In the genomic region with DNA sequence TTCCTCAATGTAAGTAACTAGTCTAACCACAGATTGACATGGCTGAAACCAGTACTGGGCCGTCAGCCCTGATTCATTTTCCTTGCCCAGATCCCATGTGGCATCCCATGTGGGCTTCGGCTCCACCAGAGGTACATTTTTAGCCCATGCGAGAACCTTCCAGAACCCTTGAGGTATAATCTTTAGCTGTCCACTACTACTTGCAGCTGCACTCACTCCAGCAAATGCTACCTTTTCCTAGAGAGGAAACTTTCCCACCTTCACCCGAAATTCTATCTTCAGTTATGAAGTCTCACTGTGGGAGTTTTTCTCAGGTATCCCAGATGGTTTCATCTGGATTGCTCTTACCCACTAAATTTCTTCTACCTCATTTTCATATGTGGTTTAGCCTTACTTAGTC, we compare ENCODE assay signal across 33 cellular contexts.
DNase-seq lines count a peak whose midpoint lies in the region; ATAC-seq, FAIRE-seq and TF ChIP-seq lines count a peak whose summit lies in the region.
"Had no signal": no experiment of that assay in that cellular context is flagged by ENCODE, and none has a peak within 500 bp of the region (broad histone marks: within the 10 kb centered on the region; RNA-seq: fewer than 3 reads in every experiment).

No MANE protein-coding gene starts in this region.

- no peak overlapping the region for H3K23ac ChIP-seq in H1 (ENCODE audit: insufficient read length)

- no peak overlapping the region for H2BK5ac ChIP-seq in H1 (ENCODE audit: low read depth, low read length)

- no peak overlapping the region for H2BK20ac ChIP-seq in H1 (ENCODE audit: low read length)

- TF ChIP-seq CTCF in D721Med (IDR thresholded peaks at IDR 0.05; ENCODE audit: insufficient read depth, missing control alignments) = no peak
- no peak for TF ChIP-seq CTCF in GM12878 (IDR thresholded peaks at IDR 0.05 in 2 of 3, conservative IDR thresholded peaks at IDR 0.05 in 1 of 3; ENCODE audit: control insufficient read depth in 2 of 3, extremely low read depth in 1 of 3, insufficient read depth in 1 of 3, low read depth in 3 of 3, low read length in 3 of 3)
- no peak for TF ChIP-seq CTCF in H1 (IDR thresholded peaks at IDR 0.05; ENCODE audit: control extremely low read depth in 1 of 3, insufficient read depth in 1 of 3, low read depth in 1 of 3, low read length in 3 of 3)

- H3K36me3 ChIP-seq in GM12878 (ENCODE audit: control insufficient read depth in 2 of 2, insufficient read depth in 2 of 2, low read length in 1 of 2) = no peaks in the 10 kb centered on the region
- no peaks in the 10 kb centered on the region for H3K36me3 ChIP-seq in H1 (ENCODE audit: control insufficient read depth in 2 of 4, insufficient read depth in 4 of 4, low read length in 3 of 4)
- H3K36me3 ChIP-seq: BE2C had no signal

- no peak overlapping the region for H3K18ac ChIP-seq in H1 (ENCODE audit: extremely low read depth, low read length)

- TF ChIP-seq EP300 in GM12878 (IDR thresholded peaks at IDR 0.05; ENCODE audit: borderline replicate concordance in 1 of 2, control insufficient read depth in 1 of 2, low read depth in 2 of 2, low read length in 2 of 2) (no peak), H1 (IDR thresholded peaks at IDR 0.05; ENCODE audit: borderline replicate concordance in 1 of 2, low read depth in 2 of 2, low read length in 2 of 2) (no peak)

- H3K56ac ChIP-seq in H1 (replicated peaks; ENCODE audit: insufficient read length, low read depth, low read length) = no peak overlapping the region

- no peak overlapping the region for H3K4me3 ChIP-seq in GM12878
- H3K4me3 ChIP-seq in H1 (ENCODE audit: extremely low read depth in 1 of 4, insufficient read depth in 2 of 4, low read depth in 3 of 4, low read length in 4 of 4) = no peak overlapping the region
- H3K4me3 ChIP-seq: A549; BLaER1; BLaER1 treated with 17β-estradiol and CSF1 and Interleukin-3, amounts not matched to agents 10 nM and 100 nM had no signal

- RAD21 ChIA-PET in GM12878 (lab: Charles Lee; ENCODE audit: unreplicated experiment) = interaction anchor here (1.0 to 4.2 kb wide), 8 partner anchors 11 to 165 kb away, joined by 3 to 31 read pairs (median 4); no protein-coding TSS in a partner anchor

- FAIRE-seq in D721Med (lab: Jason Lieb, UNC) (peak; percentile 63), GM12878 (lab: Jason Lieb, UNC) (no peak), H1 (lab: Jason Lieb, UNC) (no peak), frontal cortex (lab: Jason Lieb, UNC) (no peak)
- FAIRE-seq: A204.1, A549 had no signal

- H2BK120ac ChIP-seq in H1 (replicated peaks; ENCODE audit: low read depth, low read length) = no peak overlapping the region

- in situ Hi-C loops in GM12878 (cut with MboI) = no loop called here

- H2AFZ ChIP-seq in GM12878 (ENCODE audit: control insufficient read depth, low read depth, low read length) = no peak overlapping the region
- no peak overlapping the region for H2AFZ ChIP-seq in H1 (ENCODE audit: low read length)

- H4K20me1 ChIP-seq in GM12878 (ENCODE audit: control insufficient read depth, insufficient read depth) (no peaks in the 10 kb centered on the region), H1 (replicated peaks in 1 of 2; ENCODE audit: control insufficient read depth in 1 of 2, insufficient read depth in 2 of 2, low read length in 2 of 2) (no peaks in the 10 kb centered on the region)
- H4K20me1 ChIP-seq: BLaER1 treated with 17β-estradiol and CSF1 and Interleukin-3, amounts not matched to agents 10 nM and 100 nM had no signal

- BruUV-seq in GM12878 (replicated peaks; lab: Mats Ljungman, UMichigan) = no TSS peak

- POLR2A ChIA-PET in GM12878 (lab: Charles Lee) = interaction anchor here (0.6 to 1.5 kb wide), 2 partner anchors 23 to 115 kb away, joined by 3 to 9 read pairs; no protein-coding TSS in a partner anchor
- POLR2A ChIA-PET in H1 (lab: Charles Lee; ENCODE audit: partially characterized antibody) = no interaction called here

- no peak overlapping the region for H4K5ac ChIP-seq in H1 (ENCODE audit: insufficient read length, low read depth, low read length)

- no peak overlapping the region for H2AK5ac ChIP-seq in H1 (ENCODE audit: low read depth, low read length)

- H4K91ac ChIP-seq in H1 (replicated peaks; ENCODE audit: insufficient read length, low read length) = no peak overlapping the region

- TF ChIP-seq RAD21 in GM12878 (IDR thresholded peaks at IDR 0.05; ENCODE audit: insufficient read depth, low read depth, low read length) (no peak), H1 (IDR thresholded peaks at IDR 0.05 in 1 of 2, conservative IDR thresholded peaks at IDR 0.05 in 1 of 2; ENCODE audit: low read depth in 2 of 2, low read length in 2 of 2) (no peak)

- H3K23me2 ChIP-seq in H1 (ENCODE audit: low read depth, low read length) = no peaks in the 10 kb centered on the region

- peak overlapping the region; percentile 14; the same call in 1 of the 2 replicates for H4K8ac ChIP-seq in H1 (ENCODE audit: extremely low read depth, insufficient read depth, low read length)

- H3K27ac ChIP-seq in GM12878 (ENCODE audit: control insufficient read depth, insufficient read depth) (no peak overlapping the region), H1 (ENCODE audit: low read depth, low read length) (no peak overlapping the region), substantia nigra (ENCODE audit: low read depth, low read length, poor library complexity, severe bottlenecking) (no peak overlapping the region)
- H3K27ac ChIP-seq: 22Rv1; A549; BLaER1; BLaER1 treated with 17β-estradiol and CSF1 and Interleukin-3, amounts not matched to agents 10 nM and 100 nM; C4-2B had no signal

- H3K9me3 ChIP-seq in GM12878 (replicated peaks; ENCODE audit: control insufficient read depth, insufficient read depth, low read length) = no peaks in the 10 kb centered on the region
- no peaks in the 10 kb centered on the region for H3K9me3 ChIP-seq in H1 (ENCODE audit: insufficient read depth in 2 of 2, low read depth in 1 of 2, low read length in 1 of 2)
- H3K9me3 ChIP-seq: A549; BE2C; BLaER1; BLaER1 treated with 17β-estradiol and CSF1 and Interleukin-3, amounts not matched to agents 10 nM and 100 nM; Caco-2 had no signal

- H3K4me1 ChIP-seq in GM12878 (ENCODE audit: control insufficient read depth, insufficient read depth, low read length) (no peaks in the 10 kb centered on the region), H1 (replicated peaks in 1 of 4; ENCODE audit: control insufficient read depth in 3 of 4, insufficient read depth in 4 of 4, low read length in 3 of 4) (no peaks in the 10 kb centered on the region)
- H3K4me1 ChIP-seq: A549, Caco-2 had no signal

- H3K4ac ChIP-seq in H1 (replicated peaks; ENCODE audit: insufficient read length, low read depth, low read length) = no peak overlapping the region

- WGBS in GM12878 (ENCODE audit: insufficient coverage, insufficient replicate concordance, low lambda C conversion rate, missing lambda C conversion rate) = 58% methylated on average over 4 of the region's 4 CpGs
- WGBS in H1 (ENCODE audit: extremely low coverage in 1 of 2, insufficient coverage in 1 of 2, insufficient read length in 1 of 2, insufficient replicate concordance in 2 of 2, low coverage in 1 of 2, low lambda C conversion rate in 2 of 2, missing lambda C conversion rate in 1 of 2), 2 experiments = 92% methylated on average over 4 of the region's 4 CpGs; no CpG with 5 or more reads in 1 of the 2 experiments

- TF ChIP-seq POLR2A in GM12878 (IDR thresholded peaks at IDR 0.05; ENCODE audit: low read depth, low read length) = no peak
- TF ChIP-seq POLR2A in H1 (IDR thresholded peaks at IDR 0.05; ENCODE audit: control extremely low read depth in 1 of 2, low read depth in 2 of 2, low read length in 2 of 2) = no peak

- H2BK15ac ChIP-seq in H1 (ENCODE audit: low read length) = no peak overlapping the region

- H3K79me1 ChIP-seq in H1 (ENCODE audit: low read depth, low read length) = no peaks in the 10 kb centered on the region

- H3K79me2 ChIP-seq in GM12878 (ENCODE audit: control insufficient read depth, insufficient read depth, low read length) (no peaks in the 10 kb centered on the region), H1 (ENCODE audit: control insufficient read depth in 1 of 2, insufficient read depth in 2 of 2, low read length in 2 of 2) (peaks cover 0 to 23% of the 10 kb centered on the region in 2 experiments; a peak in 2 of 4 replicates)

- H2BK12ac ChIP-seq in H1 (ENCODE audit: low read depth, low read length) = no peak overlapping the region

- intact Hi-C loops in GM12878 (cut with micrococcal nuclease; ENCODE audit: unreplicated experiment) = no loop called here

- DNase-seq in D721Med (ENCODE audit: insufficient read length, low spot score) (no peak), GM12878 (ENCODE audit: low read depth, low spot score) (no peak), H1 (ENCODE audit: low read depth in 1 of 2, low spot score in 2 of 2) (no peak), DMS 273 treated with DMSO at 0.1 percent for 48 hours (lab: John Stamatoyannopoulos, UW) (no peak), frontal cortex (ENCODE audit: low spot score in 2 of 2) (no peak), substantia nigra (lab: John Stamatoyannopoulos, UW) (no peak)
- DNase-seq: 8988T; ACHN; AML-193; BE2C; C1 segment of cervical spinal cord; Caco-2; Calu3; CD4-positive, alpha-beta memory T cell; CD4-positive, alpha-beta T cell; CD4-positive, CD25-positive, alpha-beta regulatory T cell; CD8-positive, alpha-beta memory T cell; CD8-positive, alpha-beta T cell; COR-L47; DMS153; DMS53; DMS79; DMS79 treated with DMSO at 0.1 percent for 48 hours; DND-41; EL had no signal

- SMC1A ChIA-PET in GM12878 (lab: Charles Lee; ENCODE audit: uncharacterized antibody, unreplicated experiment) = interaction anchor here (0.6 to 4.4 kb wide), 11 partner anchors 9 to 171 kb away, joined by 3 to 33 read pairs (median 5); no protein-coding TSS in a partner anchor

- H3K27me3 ChIP-seq in GM12878 (replicated peaks in 1 of 2; ENCODE audit: control insufficient read depth in 2 of 2, insufficient read depth in 2 of 2, low read length in 1 of 2) (no peaks in the 10 kb centered on the region), H1 (replicated peaks in 1 of 4; ENCODE audit: control insufficient read depth in 3 of 4, extremely low read depth in 1 of 4, insufficient read depth in 3 of 4, low read length in 3 of 4) (no peaks in the 10 kb centered on the region)
- H3K27me3 ChIP-seq: BE2C; BLaER1; BLaER1 treated with 17β-estradiol and CSF1 and Interleukin-3, amounts not matched to agents 10 nM and 100 nM had no signal

- H3K14ac ChIP-seq in H1 (ENCODE audit: insufficient read length) = no peak overlapping the region

- peak; percentile 59 for ATAC-seq in HG02610 (IDR thresholded peaks at IDR 0.05; ENCODE audit: unreplicated experiment)
- ATAC-seq in GM12878 = no peak
- ATAC-seq in HG03571 (IDR thresholded peaks at IDR 0.05; ENCODE audit: unreplicated experiment) = no peak
- ATAC-seq: A549; CD8-positive, alpha-beta T cell had no signal

- H3K9ac ChIP-seq in GM12878 (ENCODE audit: control insufficient read depth, insufficient read depth, low read length) (no peak overlapping the region), H1 (replicated peaks in 1 of 4; ENCODE audit: extremely low read depth in 1 of 4, low read depth in 3 of 4, low read length in 3 of 4) (no peak overlapping the region)
- H3K9ac ChIP-seq: BLaER1; BLaER1 treated with 17β-estradiol and CSF1 and Interleukin-3, amounts not matched to agents 10 nM and 100 nM had no signal

- CTCF ChIA-PET in GM12878 (lab: Yijun Ruan, JAX) (interaction anchor here (0.6 to 1.8 kb wide), 4 partner anchors 11 to 171 kb away, joined by 3 to 6 read pairs (median 3); no protein-coding TSS in a partner anchor), H1 (lab: Charles Lee; ENCODE audit: partially characterized antibody) (no interaction called here)

- no peak overlapping the region for H3K4me2 ChIP-seq in GM12878 (ENCODE audit: control insufficient read depth, insufficient read depth)
- H3K4me2 ChIP-seq in H1 (ENCODE audit: insufficient read depth in 1 of 2, low read depth in 2 of 2, low read length in 2 of 2) = no peak overlapping the region
- H3K4me2 ChIP-seq: A549; BLaER1; BLaER1 treated with 17β-estradiol and CSF1 and Interleukin-3, amounts not matched to agents 10 nM and 100 nM had no signal
